ENCODE assay signal across 8 cellular contexts in the genomic region with DNA sequence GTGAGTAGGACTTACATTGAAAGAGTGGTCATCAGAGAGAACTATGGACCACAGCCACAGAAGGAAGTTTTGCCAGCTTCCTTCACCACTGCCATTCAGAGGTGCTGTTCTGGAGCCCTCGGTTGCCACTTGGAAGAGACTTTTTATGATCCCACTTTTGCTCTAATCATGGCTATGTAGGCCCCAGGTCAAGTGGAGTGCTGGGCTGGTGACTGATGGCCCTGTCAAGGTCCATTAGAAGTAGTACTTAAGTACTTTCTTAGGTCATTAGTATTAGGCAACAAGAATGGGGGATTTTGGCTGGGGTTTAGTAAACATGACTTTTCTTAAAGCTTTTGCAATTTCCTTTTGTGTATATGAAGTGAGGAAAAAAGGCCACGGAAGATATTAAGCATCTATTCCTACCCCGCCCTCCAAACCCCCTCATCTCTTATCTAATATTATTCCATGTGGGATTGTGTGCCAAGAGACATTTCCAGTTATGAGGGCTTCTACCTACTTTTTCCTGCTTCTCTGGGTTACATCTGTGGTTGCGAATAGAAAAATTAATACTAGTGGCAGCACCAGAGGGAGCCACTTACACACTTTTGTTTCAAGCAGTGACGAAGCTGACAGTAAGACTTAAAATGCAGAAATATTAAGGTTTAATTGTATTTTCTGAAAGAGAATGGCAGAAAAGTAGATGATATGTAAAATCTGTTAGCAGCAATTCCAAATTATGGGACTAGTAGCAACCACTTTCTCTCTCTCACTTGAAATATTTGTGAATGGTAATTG. TPM values are rescaled to one million over a fixed set of nuclear protein-coding genes. Genes with fewer than 3 reads are reported as not detected.
A peak's percentile ranks its signal among the peaks of the same experiment; 100 is the strongest.
DNase-seq lines count a peak whose midpoint lies in the region; ATAC-seq, FAIRE-seq and TF ChIP-seq lines count a peak whose summit lies in the region.

No MANE protein-coding gene starts in this region.

- ATAC-seq in A549 (no peak; a peak in 1 of 6 replicates), GM21390 (IDR thresholded peaks at IDR 0.05; ENCODE audit: unreplicated experiment) (peak; percentile 46)

- no peak for FAIRE-seq in A549 (lab: Jason Lieb, UNC)

- CTCF ChIA-PET in A549 (lab: Yijun Ruan, JAX), result interaction anchor here (1.7 kb wide), 1 partner anchor 140 kb away, joined by 3 read pairs; no protein-coding TSS in a partner anchor
- CTCF ChIA-PET in OCI-LY7 (lab: Charles Lee; ENCODE audit: unreplicated experiment), result no interaction called here

- no peaks in the 10 kb centered on the region for H3K9me2 ChIP-seq in OCI-LY7 (ENCODE audit: insufficient read depth, low read length)

- DNase-seq in A549 (ENCODE audit: low read depth in 1 of 2, low spot score in 1 of 2), result peak in 1 of 2 experiments; percentile 11
- DNase-seq in OCI-LY7 (ENCODE audit: low spot score), result peak; percentile 1
- no peak for DNase-seq in esophagus squamous epithelium (lab: John Stamatoyannopoulos, UW)
- DNase-seq in pons (ENCODE audit: low spot score), result peak; percentile 84
- no peak for DNase-seq in UCSD-AML1 (lab: John Stamatoyannopoulos, UW; ENCODE audit: unreplicated experiment)
- DNase-seq in GOT3 (lab: John Stamatoyannopoulos, UW), result no peak
- no peak for DNase-seq in SKM-1 (lab: John Stamatoyannopoulos, UW; ENCODE audit: unreplicated experiment)

- H3K4me3 ChIP-seq in A549, result no peak overlapping the region
- no peak overlapping the region for H3K4me3 ChIP-seq in OCI-LY7 (ENCODE audit: low read depth, low read length, poor library complexity, severe bottlenecking)
- peak overlapping the region in 1 of 4 donors; percentile 32 for H3K4me3 ChIP-seq in esophagus squamous epithelium

- H3K4me1 ChIP-seq in A549 (no peaks in the 10 kb centered on the region), OCI-LY7 (ENCODE audit: insufficient read depth, low read length, poor library complexity, severe bottlenecking) (no peaks in the 10 kb centered on the region), esophagus squamous epithelium (peaks cover 0 to 21% (median 0%) of the 10 kb centered on the region in 3 donors)

- intact Hi-C loops in OCI-LY7 (cut with micrococcal nuclease; ENCODE audit: unreplicated experiment), result no loop called here
- intact Hi-C loops in esophagus squamous epithelium (cut with DNase I), result no loop called here

- H3K27ac ChIP-seq in A549, result no peak overlapping the region
- no peak overlapping the region for H3K27ac ChIP-seq in OCI-LY7 (ENCODE audit: low read depth, low read length, poor library complexity, severe bottlenecking)
- peak overlapping the region in 2 of 4 donors; percentile 2 to 46 for H3K27ac ChIP-seq in esophagus squamous epithelium

- BruUV-seq in OCI-LY7 (replicated peaks; lab: Mats Ljungman, UMichigan), result no TSS peak

- TF ChIP-seq CTCF in A549 (IDR thresholded peaks at IDR 0.05), result peak; percentile 26; the same call in 2 of the 3 replicates
- TF ChIP-seq CTCF in OCI-LY7 (conservative IDR thresholded peaks at IDR 0.05; ENCODE audit: low read length), result peak; percentile 55
- TF ChIP-seq CTCF in esophagus squamous epithelium (IDR thresholded peaks at IDR 0.05), result peak in 4 of 6 experiments; percentile 26 to 36 (median 32)

- TF ChIP-seq POLR2A in A549 (IDR thresholded peaks at IDR 0.05; ENCODE audit: low read length), result no peak
- no peak for TF ChIP-seq POLR2A in esophagus squamous epithelium (IDR thresholded peaks at IDR 0.05)

- TF ChIP-seq RAD21 in A549 (conservative IDR thresholded peaks at IDR 0.05 in 1 of 2, IDR thresholded peaks at IDR 0.05 in 1 of 2), result peak; percentile 29 to 41; a peak in 4 of 5 replicates

- H4K20me1 ChIP-seq in OCI-LY7 (ENCODE audit: insufficient read depth, low read length), result no peaks in the 10 kb centered on the region

- H2AFZ ChIP-seq in OCI-LY7 (ENCODE audit: low read length), result no peak overlapping the region

- TF ChIP-seq EP300 in A549 (IDR thresholded peaks at IDR 0.05), result no peak

- H3K36me3 ChIP-seq in OCI-LY7 (ENCODE audit: insufficient read depth, low read length) (no peaks in the 10 kb centered on the region), esophagus squamous epithelium (no peaks in the 10 kb centered on the region)

- 13% methylated on average over 5 of the region's 5 CpGs for WGBS in A549 (ENCODE audit: missing lambda C conversion rate)
- 18 to 25% methylated on average over 5 of the region's 5 CpGs for WGBS in esophagus squamous epithelium, 2 donors

- no peak overlapping the region for H3K4me2 ChIP-seq in A549
- H3K4me2 ChIP-seq in OCI-LY7 (ENCODE audit: low read length), result no peak overlapping the region

- H3K9me3 ChIP-seq in A549 (no peaks in the 10 kb centered on the region), OCI-LY7 (ENCODE audit: low read length) (no peaks in the 10 kb centered on the region), esophagus squamous epithelium (no peaks in the 10 kb centered on the region)

- H3K79me2 ChIP-seq in OCI-LY7 (ENCODE audit: insufficient read depth, low read depth, low read length), result no peaks in the 10 kb centered on the region

- H3K27me3 ChIP-seq in esophagus squamous epithelium, result no peaks in the 10 kb centered on the region

- POLR2A ChIA-PET in A549 (lab: Yijun Ruan, JAX), result no interaction called here
- POLR2A ChIA-PET in OCI-LY7 (lab: Charles Lee), result no interaction called here

TF ChIP-seq in A549, 52 proteins besides CTCF, POLR2A, EP300 and RAD21:
- TF ChIP-seq FOSL2 (IDR thresholded peaks at IDR 0.05) (no peak), FOSL2 (CRISPR knock-in tag; IDR thresholded peaks at IDR 0.05) (no peak), SMC3 (IDR thresholded peaks at IDR 0.05) (0 out of 3 replicates have a peak, but pooled peaks have one; percentile 17)

RNA-seq across cellular contexts. Expression of a gene that starts 13.9 kb away (rescaled TPM):
- polyA plus RNA-seq in A549 (2011; rRNA removed) (not detected in 2 replicates), A549 (2017; fragmentation: RNase III; extraction: RNeasy Plus Mini Kit Qiagen cat#74134 plus additional on column Dnase treatment) (not detected in 3 replicates)
- polyA plus RNA-seq in A549 (2012; cell fraction: cytosol; rRNA removed), result not detected in 2 replicates
- polyA plus RNA-seq in A549 (2012; cell fraction: nucleus; rRNA removed), result not detected in 2 replicates
- 0.33 TPM in 1 of 2 replicates, not detected in the other for polyA minus RNA-seq in A549 (2011; rRNA and poly(A)+ RNA removed)
- total RNA-seq in OCI-LY7 (2014; rRNA removed; shearing (Covaris generic)), result not detected in 2 replicates
- total RNA-seq in OCI-LY7 (2022) (not detected in 2 replicates), esophagus squamous epithelium (10 to 100 TPM in 1 of 4 donors, 1 to 10 TPM in 1, under 1 TPM in 2; 0.34 to 12.6 (median 2.9) TPM)

Comparison
In these comparisons a context has a peak if more than half of its experiments do, and no peak if none do; other contexts are left out.
1. DNase-seq: peak in OCI-LY7 (single experiment) and pons (single experiment); none in esophagus squamous epithelium (single experiment), UCSD-AML1 (single experiment), GOT3 (single experiment) and SKM-1 (single experiment).
2. Peak in every context shown above with its lines, with median percentiles within 50 percentile points of each other: CTCF ChIP-seq.